31 cellular contexts compared by ENCODE assay signal in the genomic region with DNA sequence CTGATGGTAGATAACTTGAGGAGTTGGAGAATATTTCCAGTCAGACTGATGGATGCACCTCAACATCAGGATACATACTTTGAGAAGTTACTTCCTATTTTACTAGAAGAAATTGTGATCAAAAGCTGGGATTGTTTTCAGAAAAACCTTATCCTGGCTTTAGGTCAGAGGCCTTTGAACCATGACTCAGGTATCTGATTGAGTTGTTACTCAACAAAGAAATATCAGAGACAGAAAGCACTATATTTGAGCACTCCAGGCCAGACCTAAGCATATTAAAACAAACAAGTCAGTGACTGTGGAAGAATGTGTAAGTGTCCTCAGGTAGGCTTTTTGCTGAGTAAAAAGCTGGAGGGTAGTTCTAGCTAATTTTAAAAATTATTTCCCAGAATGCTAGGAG.
"Had no signal": no experiment of that assay in that cellular context is flagged by ENCODE, and none has a peak within 500 bp of the region (broad histone marks: within the 10 kb centered on the region; RNA-seq: fewer than 3 reads in every experiment).

No MANE protein-coding gene starts in this region.

- H3K9me3 ChIP-seq: esophagus squamous epithelium, gastroesophageal sphincter had no signal

- ATAC-seq: activated CD4-positive, CD25-positive, alpha-beta regulatory T cell treated with anti-CD3 and anti-CD28 coated beads, Interleukin-2, amount 50 U/mL, for 24 hours; activated CD8-positive, alpha-beta T cell treated with anti-CD3 and anti-CD28 coated beads for 36 hours; activated T-cell treated with anti-CD3 and anti-CD28 coated beads, Interleukin-2, amount 50 U/mL, for 4 hours; activated T-helper 17 cell treated with anti-CD3 and anti-CD28 coated beads, Interleukin-2, amount 50 U/mL, for 72 hours; effector memory CD8-positive, alpha-beta T cell; gastroesophageal sphincter; WTC11 had no signal

- H3K4me1 ChIP-seq: esophagus squamous epithelium, gastroesophageal sphincter had no signal

- H3K27ac ChIP-seq: brain microvascular endothelial cell, epithelial cell of prostate, esophagus squamous epithelium, gastroesophageal sphincter had no signal

- H3K36me3 ChIP-seq: brain microvascular endothelial cell, esophagus squamous epithelium, gastroesophageal sphincter had no signal

- DNase-seq: activated CD4-positive, alpha-beta T cell treated with anti-CD3 and anti-CD28 coated beads for 48 hours; activated CD4-positive, alpha-beta T cell treated with anti-CD3 and anti-CD28 coated beads, Interleukin-2, amount 50 U/mL, for 1 hour; activated CD4-positive, alpha-beta T cell treated with anti-CD3 and anti-CD28 coated beads, Interleukin-2, amount 50 U/mL, for 48 hours; activated CD8-positive, alpha-beta memory T cell treated with anti-CD3 and anti-CD28 coated beads for 24 hours; activated CD8-positive, alpha-beta T cell treated with anti-CD3 and anti-CD28 coated beads for 36 hours; activated effector memory CD4-positive, alpha-beta T cell treated with Interleukin-2 at 50 U/mL for 16 hours; activated gamma-delta T cell treated with Interleukin-2 at 50 U/mL for 16 hours; activated naive CD4-positive, alpha-beta T cell treated with anti-CD3 and anti-CD28 coated beads, Interleukin-2, amount 50 U/mL, for 16 hours; activated naive CD4-positive, alpha-beta T cell treated with Interleukin-2 at 50 U/mL for 16 hours; activated T-cell treated with anti-CD3 and anti-CD28 coated beads, Interleukin-2, amount 50 U/mL, for 4 hours; amniotic stem cell; anterior cingulate cortex; brain microvascular endothelial cell; caudate nucleus; cortex of kidney; dermis blood vessel endothelial cell; effector CD4-positive, alpha-beta T cell; effector memory CD8-positive, alpha-beta T cell; esophagus squamous epithelium; foreskin melanocyte; T-helper 2 cell had no signal

- H3K27me3 ChIP-seq: brain microvascular endothelial cell, esophagus squamous epithelium, gastroesophageal sphincter had no signal

- H3K4me3 ChIP-seq: esophagus squamous epithelium, gastroesophageal sphincter had no signal

- FAIRE-seq: astrocyte, bronchial epithelial cell, colon, endometrium, endothelial cell of umbilical vein had no signal
